14 cellular contexts compared by ENCODE assay signal in the genomic region with DNA sequence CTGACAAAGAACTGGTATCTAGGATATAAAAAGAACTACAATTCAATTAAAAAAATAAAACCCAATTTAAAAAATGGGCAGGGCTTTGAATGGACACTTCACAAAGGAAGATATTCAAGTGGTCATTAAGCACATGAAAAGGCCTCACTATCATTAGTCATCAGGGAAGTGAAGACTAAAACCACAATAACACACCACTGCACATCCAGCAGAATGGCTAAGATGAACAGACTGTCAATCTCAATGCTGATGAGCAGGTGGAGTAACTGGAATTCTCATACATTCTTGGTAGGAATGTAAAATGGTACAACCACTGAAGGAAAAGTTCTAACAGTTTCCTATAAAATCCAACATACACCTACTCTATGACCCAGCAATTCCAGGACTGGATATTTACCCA. TPM values are rescaled to one million over a fixed set of nuclear protein-coding genes. Genes with fewer than 3 reads are reported as not detected.
DNase-seq lines count a peak whose midpoint lies in the region; ATAC-seq and TF ChIP-seq lines count a peak whose summit lies in the region.
"Had no signal": no experiment of that assay in that cellular context is flagged by ENCODE, and none has a peak within 500 bp of the region (broad histone marks: within the 10 kb centered on the region; RNA-seq: fewer than 3 reads in every experiment).

No MANE protein-coding gene starts in this region.

- TF ChIP-seq CTCF in smooth muscle cell (IDR thresholded peaks at IDR 0.05; ENCODE audit: borderline replicate concordance, insufficient read depth, poor library complexity, severe bottlenecking) (no peak), spleen (IDR thresholded peaks at IDR 0.05 in 8 of 11, conservative IDR thresholded peaks at IDR 0.05 in 3 of 11) (no peak)

- H3K9me3 Mint-ChIP-seq in activated T-cell treated with anti-CD3 and anti-CD28 coated beads, Interleukin-2, amount 50 U/mL, for 72 hours: no peaks in the 10 kb centered on the region
- H3K9me3 Mint-ChIP-seq: activated CD8-positive, alpha-beta T cell treated with anti-CD3 and anti-CD28 coated beads for 36 hours; activated naive CD4-positive, alpha-beta T cell treated with anti-CD3 and anti-CD28 coated beads for 36 hours; HFFc6 had no signal

- H3K4me3 Mint-ChIP-seq in activated T-cell treated with anti-CD3 and anti-CD28 coated beads, Interleukin-2, amount 50 U/mL, for 72 hours: no peak overlapping the region
- H3K4me3 Mint-ChIP-seq: activated CD8-positive, alpha-beta T cell treated with anti-CD3 and anti-CD28 coated beads for 36 hours; activated naive CD4-positive, alpha-beta T cell treated with anti-CD3 and anti-CD28 coated beads for 36 hours; HFFc6 had no signal

- TF ChIP-seq POLR2A in spleen (IDR thresholded peaks at IDR 0.05): no peak

- peaks cover 9% of the 10 kb centered on the region for H3K79me2 ChIP-seq in smooth muscle cell (ENCODE audit: low read depth)

- peak overlapping the region; percentile 19 for H3K27ac Mint-ChIP-seq in activated T-cell treated with anti-CD3 and anti-CD28 coated beads, Interleukin-2, amount 50 U/mL, for 72 hours
- H3K27ac Mint-ChIP-seq: activated CD8-positive, alpha-beta T cell treated with anti-CD3 and anti-CD28 coated beads for 36 hours; activated naive CD4-positive, alpha-beta T cell treated with anti-CD3 and anti-CD28 coated beads for 36 hours; HFFc6 had no signal

- H3K27me3 ChIP-seq in smooth muscle cell (ENCODE audit: low read depth) (no peaks in the 10 kb centered on the region), spleen (replicated peaks in 1 of 7) (no peaks in the 10 kb centered on the region)

- peak overlapping the region; percentile 14 for H3K4me2 ChIP-seq in smooth muscle cell

- intact Hi-C loops in spleen (cut with DNase I; ENCODE audit: low total_unique reads): no loop called here

- no peaks in the 10 kb centered on the region for H4K20me1 ChIP-seq in smooth muscle cell (ENCODE audit: low read depth)

- H3K27me3 Mint-ChIP-seq in activated T-cell treated with anti-CD3 and anti-CD28 coated beads, Interleukin-2, amount 50 U/mL, for 72 hours (ENCODE audit: low read depth): no peaks in the 10 kb centered on the region
- H3K27me3 Mint-ChIP-seq: activated CD8-positive, alpha-beta T cell treated with anti-CD3 and anti-CD28 coated beads for 36 hours had no signal

- H3K36me3 Mint-ChIP-seq in activated T-cell treated with anti-CD3 and anti-CD28 coated beads, Interleukin-2, amount 50 U/mL, for 72 hours (ENCODE audit: insufficient read depth in 2 of 2): peaks cover 12 to 23% of the 10 kb centered on the region in 2 donors

- no peak for ATAC-seq in activated T-cell treated with anti-CD3 and anti-CD28 coated beads, Interleukin-2, amount 50 U/mL, for 72 hours (replicated peaks in 1 of 2)
- ATAC-seq: activated CD8-positive, alpha-beta T cell treated with anti-CD3 and anti-CD28 coated beads for 36 hours had no signal

- H3K4me1 ChIP-seq in smooth muscle cell (ENCODE audit: low read depth): peaks cover 6% of the 10 kb centered on the region
- H3K4me1 ChIP-seq in spleen: peaks cover 10 to 56% (median 26%) of the 10 kb centered on the region in 6 donors

- H2AFZ ChIP-seq in smooth muscle cell (ENCODE audit: low read depth): no peak overlapping the region

- H3F3A ChIP-seq in smooth muscle cell (ENCODE audit: low read depth): peaks cover 18% of the 10 kb centered on the region

- no peak for DNase-seq in activated T-cell treated with anti-CD3 and anti-CD28 coated beads, Interleukin-2, amount 50 U/mL, for 72 hours
- DNase-seq in activated T-cell treated with anti-CD3 and anti-CD28 coated beads, Interleukin-2, amount 50 U/mL, for 48 hours: no peak
- DNase-seq in OCI-M1 (lab: John Stamatoyannopoulos, UW) (peak; percentile 47), dermis blood vessel endothelial cell (peak; percentile 42), smooth muscle cell (lab: John Stamatoyannopoulos, UW; ENCODE audit: unreplicated experiment) (no peak), spleen (no peak), C1 segment of cervical spinal cord (lab: John Stamatoyannopoulos, UW) (no peak), SIG-M5 (lab: John Stamatoyannopoulos, UW) (no peak)
- DNase-seq: activated CD8-positive, alpha-beta T cell treated with anti-CD3 and anti-CD28 coated beads for 36 hours; activated naive CD4-positive, alpha-beta T cell treated with anti-CD3 and anti-CD28 coated beads for 36 hours; DMS 273 treated with DMSO at 0.1 percent for 48 hours; HFFc6; T-helper 2 cell had no signal

- H3K9ac ChIP-seq in smooth muscle cell (ENCODE audit: low read depth): no peak overlapping the region

- H3K4me1 Mint-ChIP-seq in activated T-cell treated with anti-CD3 and anti-CD28 coated beads, Interleukin-2, amount 50 U/mL, for 72 hours (ENCODE audit: low read depth): peaks cover 42% of the 10 kb centered on the region

- H3K36me3 ChIP-seq in smooth muscle cell (ENCODE audit: low read depth) (no peaks in the 10 kb centered on the region), spleen (peaks cover 7 to 94% (median 73%) of the 10 kb centered on the region in 6 donors)

- H3K9me3 ChIP-seq in smooth muscle cell (replicated peaks; ENCODE audit: low read depth): no peaks in the 10 kb centered on the region
- H3K9me3 ChIP-seq in spleen: no peaks in the 10 kb centered on the region
- H3K9me3 ChIP-seq: thoracic aorta had no signal

- no peak overlapping the region for H3K4me3 ChIP-seq in smooth muscle cell
- H3K4me3 ChIP-seq in spleen: no peak overlapping the region
- H3K4me3 ChIP-seq: thoracic aorta had no signal

- H3K27ac ChIP-seq in smooth muscle cell (ENCODE audit: low read depth) (peak overlapping the region; percentile 97), spleen (no peak overlapping the region)
- H3K27ac ChIP-seq: thoracic aorta had no signal

RNA-seq across cellular contexts. Expression of a gene that starts 8.9 kb away (rescaled TPM):
- 10 to 100 TPM; 50.5 to 62.2 TPM for total RNA-seq in activated T-cell treated with anti-CD3 and anti-CD28 coated beads, Interleukin-2, amount 50 U/mL, for 72 hours
- total RNA-seq in dermis blood vessel endothelial cell (20.0 and 26.5 TPM in 2 replicates), smooth muscle cell (23.5 and 46.3 TPM in 2 replicates), spleen (10 to 100 TPM; 34.0 to 56.6 (median 41.8) TPM)
- polyA plus RNA-seq in smooth muscle cell (18.2 and 21.2 TPM in 2 replicates), spleen (10 to 100 TPM; 15.2 to 23.9 (median 18.8) TPM)

RNA-seq across cellular contexts. Expression of a gene that starts 9.0 kb away (rescaled TPM):
- 10 to 100 TPM; 13.5 to 20.0 TPM for total RNA-seq in activated T-cell treated with anti-CD3 and anti-CD28 coated beads, Interleukin-2, amount 50 U/mL, for 72 hours
- total RNA-seq in dermis blood vessel endothelial cell: 21.1 and 27.7 TPM in 2 replicates
- total RNA-seq in smooth muscle cell: 20.7 and 35.8 TPM in 2 replicates
- 34.5 and 38.6 TPM in 2 replicates for polyA plus RNA-seq in smooth muscle cell
- 10 to 100 TPM; 16.4 to 21.1 (median 19.2) TPM for total RNA-seq in spleen
- 10 to 100 TPM in 2 of 3 donors, 1 to 10 TPM in 1; 9.9 to 13.9 (median 12.6) TPM for polyA plus RNA-seq in spleen

RNA-seq across cellular contexts. Expression of a gene that starts 37.6 kb away (rescaled TPM):
- 10 to 100 TPM; 47.0 to 62.5 TPM for total RNA-seq in activated T-cell treated with anti-CD3 and anti-CD28 coated beads, Interleukin-2, amount 50 U/mL, for 72 hours
- total RNA-seq in dermis blood vessel endothelial cell (44.6 and 54.1 TPM in 2 replicates), smooth muscle cell (22.5 and 34.9 TPM in 2 replicates), spleen (10 to 100 TPM; 30.5 to 46.3 (median 42.2) TPM)
- polyA plus RNA-seq in smooth muscle cell (25.7 and 27.7 TPM in 2 replicates), spleen (10 to 100 TPM; 21.5 to 32.1 (median 27.3) TPM)

RNA-seq across cellular contexts. Expression of a gene that starts 45.6 kb away (rescaled TPM):
- total RNA-seq in activated T-cell treated with anti-CD3 and anti-CD28 coated beads, Interleukin-2, amount 50 U/mL, for 72 hours: 10 to 100 TPM; 14.6 to 18.1 TPM
- 1.0 and 1.2 TPM in 2 replicates for total RNA-seq in dermis blood vessel endothelial cell
- 2.4 and 4.5 TPM in 2 replicates for total RNA-seq in smooth muscle cell
- polyA plus RNA-seq in smooth muscle cell: 3.7 and 5.3 TPM in 2 replicates
- 1 to 10 TPM; 4.5 to 8.0 (median 5.9) TPM for total RNA-seq in spleen
- polyA plus RNA-seq in spleen: 1 to 10 TPM; 2.1 to 4.1 (median 2.3) TPM

Comparison
In these comparisons a context has a peak if more than half of its experiments do, and no peak if none do; other contexts are left out.
1. DNase-seq: peak in OCI-M1 (single experiment) and dermis blood vessel endothelial cell (single experiment); none in activated T-cell treated with anti-CD3 and anti-CD28 coated beads, Interleukin-2, amount 50 U/mL, for 72 hours (0 of 2), activated T-cell treated with anti-CD3 and anti-CD28 coated beads, Interleukin-2, amount 50 U/mL, for 48 hours (0 of 2), smooth muscle cell (single experiment), spleen (single experiment), C1 segment of cervical spinal cord (0 of 14) and SIG-M5 (single experiment).